8 cellular contexts compared by ENCODE assay signal in genomic region chr3:44478055-44478468, GRCh38. TPM values are rescaled to one million over a fixed set of nuclear protein-coding genes. Genes with fewer than 3 reads are reported as not detected.
A peak's percentile ranks its signal among the peaks of the same experiment; 100 is the strongest.
DNase-seq lines count a peak whose midpoint lies in the region; ATAC-seq and TF ChIP-seq lines count a peak whose summit lies in the region.

No MANE protein-coding gene starts in this region.

- peaks cover 0 to 7% of the 10 kb centered on the region in 2 experiments; a peak in 2 of 4 replicates for H3K4me1 ChIP-seq in SK-N-SH (ENCODE audit: control insufficient read depth in 1 of 2, insufficient read depth in 2 of 2, low read depth in 1 of 2, low read length in 1 of 2)
- H3K4me1 ChIP-seq in iPS-15b (ENCODE audit: control insufficient read depth, insufficient read depth, low read length): peaks cover 12% of the 10 kb centered on the region
- peaks cover 11% of the 10 kb centered on the region for H3K4me1 ChIP-seq in stomach smooth muscle (ENCODE audit: control insufficient read depth, insufficient read depth, low read length)

- no peak; the same call in 2 of the 3 replicates for ATAC-seq in SK-N-SH treated with all-trans-retinoic acid at 6 μM for 48 hours
- no peak for ATAC-seq in HG03565 (IDR thresholded peaks at IDR 0.05; ENCODE audit: unreplicated experiment)

- H3K4me3 ChIP-seq in SK-N-SH (ENCODE audit: low read depth in 2 of 2, low read length in 1 of 2): peak overlapping the region; percentile 69 to 72
- peak overlapping the region; percentile 65 for H3K4me3 ChIP-seq in WI38 (ENCODE audit: low read depth, low read length)
- peak overlapping the region; percentile 74 for H3K4me3 ChIP-seq in iPS-15b (ENCODE audit: low read depth, low read length)
- peak overlapping the region; percentile 81 to 87 for H3K4me3 ChIP-seq in stomach smooth muscle (ENCODE audit: low read length in 2 of 2)

- no peak for TF ChIP-seq EP300 in SK-N-SH (IDR thresholded peaks at IDR 0.05; ENCODE audit: borderline replicate concordance in 1 of 2, low read depth in 1 of 2, low read length in 1 of 2)

- POLR2A ChIA-PET in SK-N-SH (lab: Yijun Ruan, JAX): interaction anchor here (0.7 to 1.6 kb wide), 5 partner anchors 33 to 148 kb away, joined by 3 to 8 read pairs (median 5); partner anchors contain the start of genes TCAIM and ZKSCAN7

- peak overlapping the region; percentile 100 for H2AFZ ChIP-seq in SK-N-SH (ENCODE audit: low read depth)

- H3K27me3 ChIP-seq in SK-N-SH (ENCODE audit: insufficient read depth): no peaks in the 10 kb centered on the region
- H3K27me3 ChIP-seq in iPS-15b (ENCODE audit: control insufficient read depth, insufficient read depth, low read length): no peaks in the 10 kb centered on the region
- no peaks in the 10 kb centered on the region for H3K27me3 ChIP-seq in stomach smooth muscle (ENCODE audit: control insufficient read depth in 1 of 2, insufficient read depth in 2 of 2, low read length in 2 of 2)

- peak overlapping the region; percentile 59 for H3K9ac ChIP-seq in SK-N-SH
- peak overlapping the region; percentile 79 for H3K9ac ChIP-seq in iPS-15b (ENCODE audit: low read depth, low read length)
- H3K9ac ChIP-seq in stomach smooth muscle (ENCODE audit: low read length in 2 of 2): peak overlapping the region; percentile 74 to 81

- no peaks in the 10 kb centered on the region for H3K9me3 ChIP-seq in SK-N-SH
- no peaks in the 10 kb centered on the region for H3K9me3 ChIP-seq in iPS-15b (ENCODE audit: control insufficient read depth, insufficient read depth, low read length)
- no peaks in the 10 kb centered on the region for H3K9me3 ChIP-seq in stomach smooth muscle (ENCODE audit: control insufficient read depth in 2 of 2, low read length in 2 of 2)

- H3K9me2 ChIP-seq in SK-N-SH: no peaks in the 10 kb centered on the region

- peaks cover 42% of the 10 kb centered on the region for H3K79me2 ChIP-seq in SK-N-SH (ENCODE audit: insufficient read depth)

- H3K4me2 ChIP-seq in SK-N-SH: peak overlapping the region; percentile 76

- TF ChIP-seq CTCF in SK-N-SH (IDR thresholded peaks at IDR 0.05) (no peak), WI38 (IDR thresholded peaks at IDR 0.05; ENCODE audit: low read depth, low read length) (no peak)

- H3K27ac ChIP-seq in SK-N-SH (ENCODE audit: low read depth in 2 of 2, low read length in 1 of 2) (peak overlapping the region in 1 of 2 experiments; percentile 84; a peak in 2 of 4 replicates), stomach smooth muscle (ENCODE audit: low read length) (no peak overlapping the region)

- DNase-seq in SK-N-SH: no peak
- no peak for DNase-seq in stimulated activated CD4-positive, alpha-beta T cell treated with anti-CD3 and anti-CD28 coated beads, Interleukin-2, amount 100 ng/mL, for 48 hours
- no peak for DNase-seq in AG08395 (ENCODE audit: low spot score)

- CTCF ChIA-PET in SK-N-SH (lab: Yijun Ruan, JAX): no interaction called here

- TF ChIP-seq RAD21 in SK-N-SH (IDR thresholded peaks at IDR 0.05; ENCODE audit: low read length): no peak

- WGBS in SK-N-SH (ENCODE audit: low lambda C conversion rate): 86% methylated on average over 4 of the region's 4 CpGs

- no peaks in the 10 kb centered on the region for H3K36me3 ChIP-seq in SK-N-SH (replicated peaks in 1 of 2; ENCODE audit: control insufficient read depth in 1 of 2, insufficient read depth in 2 of 2, low read length in 1 of 2)
- no peaks in the 10 kb centered on the region for H3K36me3 ChIP-seq in iPS-15b (ENCODE audit: control insufficient read depth, insufficient read depth, low read length)
- no peaks in the 10 kb centered on the region for H3K36me3 ChIP-seq in stomach smooth muscle (ENCODE audit: control insufficient read depth in 2 of 2, insufficient read depth in 2 of 2, low read length in 2 of 2)

- H4K20me1 ChIP-seq in SK-N-SH (ENCODE audit: insufficient read depth): no peaks in the 10 kb centered on the region

- H3F3A ChIP-seq in SK-N-SH (replicated peaks; ENCODE audit: insufficient read depth): peaks cover 4% of the 10 kb centered on the region

TF ChIP-seq in SK-N-SH, 30 proteins besides CTCF, POLR2A, EP300 and RAD21 (continues in another document):
- TF ChIP-seq PBX3 (IDR thresholded peaks at IDR 0.05): no peak
- TF ChIP-seq GATA2 (CRISPR knock-in tag; IDR thresholded peaks at IDR 0.05): no peak
- no peak for TF ChIP-seq REST (IDR thresholded peaks at IDR 0.05; ENCODE audit: low read depth, low read length)
- no peak for TF ChIP-seq FOXM1 (IDR thresholded peaks at IDR 0.05; ENCODE audit: low read depth)
- no peak for TF ChIP-seq CHD2 (IDR thresholded peaks at IDR 0.05; ENCODE audit: low read length, partially characterized antibody)
- no peak for TF ChIP-seq SMC3 (IDR thresholded peaks at IDR 0.05; ENCODE audit: low read depth, low read length)

TF ChIP-seq in SK-N-SH treated with all-trans-retinoic acid at 6 μM for 48 hours, 23 proteins besides CTCF, POLR2A, EP300 and RAD21:
- TF ChIP-seq SNAI2 (CRISPR knock-in tag; IDR thresholded peaks at IDR 0.05) (no peak), OSR1 (CRISPR knock-in tag; IDR thresholded peaks at IDR 0.05) (no peak), RARB (CRISPR knock-in tag; IDR thresholded peaks at IDR 0.05) (no peak), CREB5 (CRISPR knock-in tag; IDR thresholded peaks at IDR 0.05; ENCODE audit: low read depth) (no peak), ZNF8 (CRISPR knock-in tag; IDR thresholded peaks at IDR 0.05) (no peak), TCF4 (CRISPR knock-in tag; IDR thresholded peaks at IDR 0.05; ENCODE audit: borderline replicate concordance) (no peak), TOX (CRISPR knock-in tag; IDR thresholded peaks at IDR 0.05; ENCODE audit: borderline replicate concordance) (no peak), CSDC2 (CRISPR knock-in tag; IDR thresholded peaks at IDR 0.05) (no peak)
- TF ChIP-seq, protein P1, sequence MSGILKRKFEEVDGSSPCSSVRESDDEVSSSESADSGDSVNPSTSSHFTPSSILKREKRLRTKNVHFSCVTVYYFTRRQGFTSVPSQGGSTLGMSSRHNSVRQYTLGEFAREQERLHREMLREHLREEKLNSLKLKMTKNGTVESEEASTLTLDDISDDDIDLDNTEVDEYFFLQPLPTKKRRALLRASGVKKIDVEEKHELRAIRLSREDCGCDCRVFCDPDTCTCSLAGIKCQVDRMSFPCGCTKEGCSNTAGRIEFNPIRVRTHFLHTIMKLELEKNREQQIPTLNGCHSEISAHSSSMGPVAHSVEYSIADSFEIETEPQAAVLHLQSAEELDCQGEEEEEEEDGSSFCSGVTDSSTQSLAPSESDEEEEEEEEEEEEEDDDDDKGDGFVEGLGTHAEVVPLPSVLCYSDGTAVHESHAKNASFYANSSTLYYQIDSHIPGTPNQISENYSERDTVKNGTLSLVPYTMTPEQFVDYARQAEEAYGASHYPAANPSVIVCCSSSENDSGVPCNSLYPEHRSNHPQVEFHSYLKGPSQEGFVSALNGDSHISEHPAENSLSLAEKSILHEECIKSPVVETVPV (CRISPR knock-in tag; IDR thresholded peaks at IDR 0.05): no peak

RNA-seq across cellular contexts. Expression of gene ZNF445, which starts 0.6 kb away (rescaled TPM):
- polyA plus RNA-seq in SK-N-SH (2012; rRNA removed): 2.2 and 2.9 TPM in 2 replicates
- polyA plus RNA-seq in SK-N-SH (2012; cell fraction: cytosol; rRNA removed): 1.6 and 2.0 TPM in 2 replicates
- polyA plus RNA-seq in SK-N-SH (2012; cell fraction: nucleus; rRNA removed): 6.2 and 8.1 TPM in 2 replicates
